Comparison of ENCODE assay signal across 3 cellular contexts in genomic region chr16:63171545-63171944, GRCh38.
TF ChIP-seq lines count a peak whose summit lies in the region.

No MANE protein-coding gene starts in this region.

TF ChIP-seq in HepG2, 621 proteins besides CTCF, POLR2A, EP300 and RAD21:
- TF ChIP-seq, protein P1, sequence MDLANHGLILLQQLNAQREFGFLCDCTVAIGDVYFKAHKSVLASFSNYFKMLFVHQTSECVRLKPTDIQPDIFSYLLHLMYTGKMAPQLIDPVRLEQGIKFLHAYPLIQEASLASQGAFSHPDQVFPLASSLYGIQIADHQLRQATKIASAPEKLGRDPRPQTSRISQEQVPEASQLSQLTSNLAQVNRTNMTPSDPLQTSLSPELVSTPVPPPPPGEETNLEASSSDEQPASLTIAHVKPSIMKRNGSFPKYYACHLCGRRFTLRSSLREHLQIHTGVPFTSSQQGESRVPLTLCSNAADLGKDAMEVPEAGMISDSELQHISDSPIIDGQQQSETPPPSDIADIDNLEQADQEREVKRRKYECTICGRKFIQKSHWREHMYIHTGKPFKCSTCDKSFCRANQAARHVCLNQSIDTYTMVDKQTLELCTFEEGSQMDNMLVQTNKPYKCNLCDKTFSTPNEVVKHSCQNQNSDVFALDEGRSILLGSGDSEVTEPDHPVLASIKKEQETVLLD (CRISPR knock-in tag; IDR thresholded peaks at IDR 0.05; ENCODE audit: low read depth): no peak
- TF ChIP-seq MAFK (conservative IDR thresholded peaks at IDR 0.05 in 1 of 2, IDR thresholded peaks at IDR 0.05 in 1 of 2; ENCODE audit: low read length in 2 of 2) (peak; percentile 83 to 93), MAFF (IDR thresholded peaks at IDR 0.05; ENCODE audit: low read depth, low read length) (peak; percentile 85)

TF ChIP-seq in IMR-90, 13 proteins besides CTCF, POLR2A, EP300 and RAD21:
- TF ChIP-seq MAZ (IDR thresholded peaks at IDR 0.05; ENCODE audit: borderline replicate concordance, low read depth, low read length) (no peak), MAFK (IDR thresholded peaks at IDR 0.05; ENCODE audit: low read depth, low read length) (peak; percentile 92), RCOR1 (IDR thresholded peaks at IDR 0.05; ENCODE audit: insufficient replicate concordance, low read length) (no peak), RFX5 (IDR thresholded peaks at IDR 0.05; ENCODE audit: low read depth, low read length) (no peak)

TF ChIP-seq in H1, 55 proteins besides CTCF, POLR2A, EP300 and RAD21:
- no peak for TF ChIP-seq YY1 (IDR thresholded peaks at IDR 0.05; ENCODE audit: low read depth, low read length)
- TF ChIP-seq MAFK (IDR thresholded peaks at IDR 0.05; ENCODE audit: low read depth, low read length): peak; percentile 79
TF ChIP-seq in H1: peak in this region for 1.
